ENCODE assay signal across 1 cellular context in the genomic region with DNA sequence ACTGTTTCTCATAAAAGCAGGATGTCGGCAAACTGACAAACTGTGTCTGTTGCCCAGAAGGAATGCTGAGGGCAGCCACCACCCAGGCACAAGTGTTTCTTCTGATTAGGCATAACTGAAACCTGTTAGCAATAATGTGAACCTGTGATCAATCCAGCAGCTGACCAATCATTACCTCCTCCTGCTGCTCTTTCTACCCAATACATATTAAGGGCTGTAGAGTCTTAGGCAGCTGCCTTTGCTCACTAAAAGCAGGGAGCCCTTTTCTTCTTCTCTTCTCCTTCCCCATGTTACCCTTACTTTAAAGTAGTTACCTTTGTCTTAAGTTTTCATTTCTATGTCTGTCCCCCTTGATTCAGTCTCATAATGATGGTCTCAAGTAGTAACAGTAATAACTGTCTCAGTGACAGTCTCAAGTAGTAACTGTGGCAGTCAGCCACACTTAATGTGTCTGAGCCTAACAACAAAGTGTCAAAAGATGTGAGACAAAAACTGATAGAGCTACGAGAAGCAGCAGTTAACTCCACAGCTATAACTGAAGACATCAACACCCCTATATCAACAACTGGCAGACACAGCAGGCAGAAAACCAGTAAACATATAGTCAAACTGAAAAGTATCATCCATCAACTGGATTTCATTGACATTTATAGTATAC.
A peak's percentile ranks its signal among the peaks of the same experiment; 100 is the strongest.
TF ChIP-seq lines count a peak whose summit lies in the region.

No MANE protein-coding gene starts in this region.

TF ChIP-seq in K562, 482 proteins besides CTCF, POLR2A, EP300 and RAD21 (continued from another document and continues in another):
- TF ChIP-seq, protein P1, sequence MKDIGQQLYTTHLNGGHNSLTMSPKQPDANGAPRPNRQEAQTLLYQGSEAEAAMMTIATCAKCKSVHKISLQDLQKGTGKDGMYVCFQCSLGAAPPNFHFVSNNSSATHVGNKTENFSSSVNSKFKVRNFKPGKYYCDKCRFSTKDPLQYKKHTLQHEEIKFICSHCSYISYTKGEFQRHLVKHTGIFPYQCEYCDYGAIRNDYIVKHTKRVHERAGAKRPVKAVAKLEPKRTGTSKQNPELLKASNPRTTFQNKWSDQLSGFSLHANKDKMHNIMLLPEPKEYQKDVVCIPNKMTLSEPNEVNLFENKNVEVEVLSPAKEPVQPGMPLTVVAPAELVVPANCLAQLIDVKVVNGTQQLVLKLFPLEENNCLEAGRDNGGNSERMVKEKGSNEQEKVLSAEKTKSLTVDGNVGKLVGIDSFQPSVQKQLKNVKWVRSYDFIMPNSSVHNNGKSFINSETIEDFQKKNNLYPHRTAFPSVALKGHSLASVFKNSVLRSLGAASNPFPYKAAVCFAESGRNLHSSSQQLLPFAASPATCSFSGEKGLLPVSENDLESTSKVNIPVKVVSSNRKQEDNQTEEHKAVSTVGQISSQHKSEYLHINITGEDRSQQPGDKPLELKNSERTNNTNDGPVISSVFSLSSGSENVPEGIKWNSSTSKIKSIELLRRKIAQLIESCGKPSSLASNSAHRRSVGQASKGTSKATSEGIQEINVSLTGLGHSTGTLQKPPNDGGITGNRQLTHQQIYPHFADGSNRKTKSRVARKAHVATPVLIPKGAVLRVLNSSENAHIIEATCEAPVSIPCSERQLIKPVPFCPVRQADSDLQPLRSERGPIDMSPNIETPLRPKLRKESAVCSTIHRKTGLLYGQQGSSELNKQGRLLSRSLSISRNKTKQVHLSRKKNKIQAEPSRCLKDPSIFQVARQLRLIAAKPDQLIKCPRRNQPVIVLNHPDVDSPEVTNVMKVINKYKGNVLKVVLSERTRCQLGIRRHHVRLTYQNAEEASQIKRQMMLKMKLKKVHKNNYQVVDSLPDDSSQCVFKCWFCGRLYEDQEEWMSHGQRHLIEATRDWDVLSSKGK (CRISPR knock-in tag; IDR thresholded peaks at IDR 0.05) = no peak
- TF ChIP-seq MTA2 (IDR thresholded peaks at IDR 0.05; ENCODE audit: low read depth) (no peak; the same call in 1 of the 2 replicates), ZNF507 (tag; conservative IDR thresholded peaks at IDR 0.05) (no peak), PYGO2 (tag; IDR thresholded peaks at IDR 0.05) (no peak), GTF2A2 (tag; IDR thresholded peaks at IDR 0.05) (no peak), ZNF766 (CRISPR knock-in tag; conservative IDR thresholded peaks at IDR 0.05) (peak; percentile 60), SMAD3 (CRISPR knock-in tag; conservative IDR thresholded peaks at IDR 0.05) (no peak), FUS (optimal IDR thresholded peaks at IDR 0.05; ENCODE audit: low read depth, low read length) (no peak), ZNF408 (CRISPR knock-in tag; IDR thresholded peaks at IDR 0.05; ENCODE audit: low read depth) (no peak), ZNF384 (IDR thresholded peaks at IDR 0.05; ENCODE audit: low read depth, low read length) (no peak), ELK1 (CRISPR knock-in tag; IDR thresholded peaks at IDR 0.05) (no peak), POLR2B (IDR thresholded peaks at IDR 0.05; ENCODE audit: low read depth, partially characterized antibody) (peak; percentile 27), NFYB (IDR thresholded peaks at IDR 0.05; ENCODE audit: extremely low read depth, insufficient read length) (no peak), POU5F1 (IDR thresholded peaks at IDR 0.05; ENCODE audit: borderline replicate concordance, low read depth, low read length, partially characterized antibody) (no peak), DDX20 (tag; IDR thresholded peaks at IDR 0.05; ENCODE audit: low read depth) (no peak), HDAC3 (IDR thresholded peaks at IDR 0.05; ENCODE audit: borderline replicate concordance, partially characterized antibody) (no peak), MEF2A (IDR thresholded peaks at IDR 0.05; ENCODE audit: control insufficient read depth, low read depth, low read length) (no peak), TBP (optimal IDR thresholded peaks at IDR 0.05; ENCODE audit: low read depth, low read length) (peak; percentile 57), ASH1L (IDR thresholded peaks at IDR 0.05; ENCODE audit: borderline replicate concordance, low read depth, partially characterized antibody) (no peak), IFI16 (CRISPR knock-in tag; IDR thresholded peaks at IDR 0.05) (no peak), PHF20 (IDR thresholded peaks at IDR 0.05; ENCODE audit: partially characterized antibody) (no peak), ZNF354B (CRISPR knock-in tag; IDR thresholded peaks at IDR 0.05) (no peak), HCFC1 (IDR thresholded peaks at IDR 0.05; ENCODE audit: low read depth, low read length) (no peak), ZNF174 (CRISPR knock-in tag; IDR thresholded peaks at IDR 0.05) (no peak), ATF4 (CRISPR knock-in tag; IDR thresholded peaks at IDR 0.05) (0 out of 2 replicates have a peak, but pooled peaks have one; percentile 27), HMG20A (CRISPR knock-in tag; conservative IDR thresholded peaks at IDR 0.05) (no peak), SRSF1 (IDR thresholded peaks at IDR 0.05; ENCODE audit: low read depth, low read length) (no peak), MAFG (tag; conservative IDR thresholded peaks at IDR 0.05) (no peak), PKNOX1 (IDR thresholded peaks at IDR 0.05) (peak; percentile 70), SIX5 (IDR thresholded peaks at IDR 0.05; ENCODE audit: borderline replicate concordance in 1 of 2, insufficient read depth in 1 of 2, low read depth in 1 of 2, low read length in 2 of 2) (no peak), RHOXF2B (CRISPR knock-in tag; conservative IDR thresholded peaks at IDR 0.05) (no peak), RBM15 (IDR thresholded peaks at IDR 0.05; ENCODE audit: insufficient read depth, low read length) (no peak), ZNF239 (CRISPR knock-in tag; IDR thresholded peaks at IDR 0.05) (peak; percentile 41; the same call in 1 of the 2 replicates), SAFB2 (IDR thresholded peaks at IDR 0.05; ENCODE audit: borderline replicate concordance, low read depth, low read length, severe bottlenecking) (no peak), TCF7 (IDR thresholded peaks at IDR 0.05; ENCODE audit: borderline replicate concordance) (no peak), XRCC4 (IDR thresholded peaks at IDR 0.05; ENCODE audit: extremely low read depth, insufficient read depth, insufficient read length) (no peak), HNRNPUL1 (IDR thresholded peaks at IDR 0.05; ENCODE audit: low read length) (no peak), KLF6 (CRISPR knock-in tag; IDR thresholded peaks at IDR 0.05; ENCODE audit: borderline replicate concordance) (no peak), SRSF3 (IDR thresholded peaks at IDR 0.05; ENCODE audit: insufficient read depth, low read length) (no peak), ZNF445 (CRISPR knock-in tag; IDR thresholded peaks at IDR 0.05; ENCODE audit: low read depth) (no peak), U2AF1 (optimal IDR thresholded peaks at IDR 0.05; ENCODE audit: low read depth, low read length) (no peak), ZFX (CRISPR knock-in tag; IDR thresholded peaks at IDR 0.05) (no peak), NR2F6 (CRISPR knock-in tag; IDR thresholded peaks at IDR 0.05) (no peak), PML (IDR thresholded peaks at IDR 0.05; ENCODE audit: low read length) (peak; percentile 30; the same call in 1 of the 2 replicates), RBM22 (IDR thresholded peaks at IDR 0.05; ENCODE audit: low read depth, low read length, poor library complexity, severe bottlenecking) (no peak), ZFP36 (IDR thresholded peaks at IDR 0.05; ENCODE audit: low read depth, low read length, partially characterized antibody) (no peak), FIP1L1 (IDR thresholded peaks at IDR 0.05; ENCODE audit: low read depth, low read length, poor library complexity, severe bottlenecking) (no peak), ZBTB17 (CRISPR knock-in tag; IDR thresholded peaks at IDR 0.05) (0 out of 2 replicates have a peak, but pooled peaks have one; percentile 51), YY1 (IDR thresholded peaks at IDR 0.05; ENCODE audit: borderline replicate concordance in 1 of 3, control insufficient read depth in 1 of 3, extremely low read depth in 1 of 3, insufficient read depth in 3 of 3, insufficient read length in 1 of 3, insufficient replicate concordance in 2 of 3, low read depth in 1 of 3, low read length in 2 of 3) (no peak), MTA1 (IDR thresholded peaks at IDR 0.05; ENCODE audit: borderline replicate concordance) (0 out of 2 replicates have a peak, but pooled peaks have one; percentile 22), TAF7 (tag; IDR thresholded peaks at IDR 0.05) (no peak)
- TF ChIP-seq, protein P2, sequence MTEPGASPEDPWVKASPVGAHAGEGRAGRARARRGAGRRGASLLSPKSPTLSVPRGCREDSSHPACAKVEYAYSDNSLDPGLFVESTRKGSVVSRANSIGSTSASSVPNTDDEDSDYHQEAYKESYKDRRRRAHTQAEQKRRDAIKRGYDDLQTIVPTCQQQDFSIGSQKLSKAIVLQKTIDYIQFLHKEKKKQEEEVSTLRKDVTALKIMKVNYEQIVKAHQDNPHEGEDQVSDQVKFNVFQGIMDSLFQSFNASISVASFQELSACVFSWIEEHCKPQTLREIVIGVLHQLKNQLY (CRISPR knock-in tag; conservative IDR thresholded peaks at IDR 0.05) = 0 out of 4 replicates have a peak, but pooled peaks of 1 of the 2 experiments have one; percentile 73
- TF ChIP-seq, protein P3, sequence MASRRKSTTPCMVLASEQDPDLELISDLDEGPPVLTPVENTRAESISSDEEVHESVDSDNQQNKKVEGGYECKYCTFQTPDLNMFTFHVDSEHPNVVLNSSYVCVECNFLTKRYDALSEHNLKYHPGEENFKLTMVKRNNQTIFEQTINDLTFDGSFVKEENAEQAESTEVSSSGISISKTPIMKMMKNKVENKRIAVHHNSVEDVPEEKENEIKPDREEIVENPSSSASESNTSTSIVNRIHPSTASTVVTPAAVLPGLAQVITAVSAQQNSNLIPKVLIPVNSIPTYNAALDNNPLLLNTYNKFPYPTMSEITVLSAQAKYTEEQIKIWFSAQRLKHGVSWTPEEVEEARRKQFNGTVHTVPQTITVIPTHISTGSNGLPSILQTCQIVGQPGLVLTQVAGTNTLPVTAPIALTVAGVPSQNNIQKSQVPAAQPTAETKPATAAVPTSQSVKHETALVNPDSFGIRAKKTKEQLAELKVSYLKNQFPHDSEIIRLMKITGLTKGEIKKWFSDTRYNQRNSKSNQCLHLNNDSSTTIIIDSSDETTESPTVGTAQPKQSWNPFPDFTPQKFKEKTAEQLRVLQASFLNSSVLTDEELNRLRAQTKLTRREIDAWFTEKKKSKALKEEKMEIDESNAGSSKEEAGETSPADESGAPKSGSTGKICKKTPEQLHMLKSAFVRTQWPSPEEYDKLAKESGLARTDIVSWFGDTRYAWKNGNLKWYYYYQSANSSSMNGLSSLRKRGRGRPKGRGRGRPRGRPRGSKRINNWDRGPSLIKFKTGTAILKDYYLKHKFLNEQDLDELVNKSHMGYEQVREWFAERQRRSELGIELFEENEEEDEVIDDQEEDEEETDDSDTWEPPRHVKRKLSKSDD (conservative IDR thresholded peaks at IDR 0.05; ENCODE audit: low read length) = no peak
- TF ChIP-seq, protein P4, sequence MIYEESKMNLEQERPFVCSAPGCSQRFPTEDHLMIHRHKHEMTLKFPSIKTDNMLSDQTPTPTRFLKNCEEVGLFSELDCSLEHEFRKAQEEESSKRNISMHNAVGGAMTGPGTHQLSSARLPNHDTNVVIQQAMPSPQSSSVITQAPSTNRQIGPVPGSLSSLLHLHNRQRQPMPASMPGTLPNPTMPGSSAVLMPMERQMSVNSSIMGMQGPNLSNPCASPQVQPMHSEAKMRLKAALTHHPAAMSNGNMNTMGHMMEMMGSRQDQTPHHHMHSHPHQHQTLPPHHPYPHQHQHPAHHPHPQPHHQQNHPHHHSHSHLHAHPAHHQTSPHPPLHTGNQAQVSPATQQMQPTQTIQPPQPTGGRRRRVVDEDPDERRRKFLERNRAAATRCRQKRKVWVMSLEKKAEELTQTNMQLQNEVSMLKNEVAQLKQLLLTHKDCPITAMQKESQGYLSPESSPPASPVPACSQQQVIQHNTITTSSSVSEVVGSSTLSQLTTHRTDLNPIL (CRISPR knock-in tag; IDR thresholded peaks at IDR 0.05) = no peak
- TF ChIP-seq, protein P5, sequence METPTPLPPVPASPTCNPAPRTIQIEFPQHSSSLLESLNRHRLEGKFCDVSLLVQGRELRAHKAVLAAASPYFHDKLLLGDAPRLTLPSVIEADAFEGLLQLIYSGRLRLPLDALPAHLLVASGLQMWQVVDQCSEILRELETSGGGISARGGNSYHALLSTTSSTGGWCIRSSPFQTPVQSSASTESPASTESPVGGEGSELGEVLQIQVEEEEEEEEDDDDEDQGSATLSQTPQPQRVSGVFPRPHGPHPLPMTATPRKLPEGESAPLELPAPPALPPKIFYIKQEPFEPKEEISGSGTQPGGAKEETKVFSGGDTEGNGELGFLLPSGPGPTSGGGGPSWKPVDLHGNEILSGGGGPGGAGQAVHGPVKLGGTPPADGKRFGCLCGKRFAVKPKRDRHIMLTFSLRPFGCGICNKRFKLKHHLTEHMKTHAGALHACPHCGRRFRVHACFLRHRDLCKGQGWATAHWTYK (CRISPR knock-in tag; IDR thresholded peaks at IDR 0.05) = no peak
- TF ChIP-seq, protein P6, sequence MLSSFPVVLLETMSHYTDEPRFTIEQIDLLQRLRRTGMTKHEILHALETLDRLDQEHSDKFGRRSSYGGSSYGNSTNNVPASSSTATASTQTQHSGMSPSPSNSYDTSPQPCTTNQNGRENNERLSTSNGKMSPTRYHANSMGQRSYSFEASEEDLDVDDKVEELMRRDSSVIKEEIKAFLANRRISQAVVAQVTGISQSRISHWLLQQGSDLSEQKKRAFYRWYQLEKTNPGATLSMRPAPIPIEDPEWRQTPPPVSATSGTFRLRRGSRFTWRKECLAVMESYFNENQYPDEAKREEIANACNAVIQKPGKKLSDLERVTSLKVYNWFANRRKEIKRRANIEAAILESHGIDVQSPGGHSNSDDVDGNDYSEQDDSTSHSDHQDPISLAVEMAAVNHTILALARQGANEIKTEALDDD (IDR thresholded peaks at IDR 0.05) = peak; percentile 51; the same call in 1 of the 2 replicates
